2 cellular contexts compared by ENCODE assay signal in the genomic region with DNA sequence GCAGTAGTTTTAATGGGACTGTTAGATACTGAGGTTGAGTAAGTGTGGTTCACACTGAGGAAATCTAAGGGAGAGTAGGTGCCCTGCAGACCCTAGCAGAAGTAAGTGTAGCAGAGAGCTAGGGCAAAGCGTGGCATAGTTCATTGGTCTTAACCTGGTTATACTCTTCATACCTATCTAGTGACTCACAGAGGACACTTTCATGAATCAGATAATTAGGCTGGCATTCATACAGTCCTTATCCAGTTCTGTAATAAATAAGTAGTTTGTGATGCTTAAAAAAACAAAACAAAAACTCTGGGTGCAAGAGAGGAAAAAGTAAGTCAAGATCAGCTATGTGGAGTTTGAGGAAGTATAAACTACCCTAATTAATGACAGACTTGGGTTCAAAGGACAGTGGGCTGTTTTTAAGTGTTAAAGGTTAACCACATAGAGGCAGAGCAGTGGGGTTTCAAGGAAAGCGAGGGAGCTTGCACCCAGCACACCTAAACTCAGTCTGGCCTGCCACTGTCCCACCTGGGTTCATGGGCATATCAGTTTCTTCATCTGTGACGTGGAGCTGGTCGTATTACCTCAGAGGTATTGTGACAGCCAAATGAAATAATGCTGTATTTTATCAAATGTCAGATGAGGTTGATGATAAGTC.
A peak's percentile ranks its signal among the peaks of the same experiment; 100 is the strongest.
TF ChIP-seq lines count a peak whose summit lies in the region.

No MANE protein-coding gene starts in this region.

TF ChIP-seq in IMR-90, 13 proteins besides CTCF, POLR2A, EP300 and RAD21 (continued from another document):
- no peak for TF ChIP-seq MXI1 (IDR thresholded peaks at IDR 0.05; ENCODE audit: borderline replicate concordance, low read depth, low read length)
- TF ChIP-seq, protein P1, sequence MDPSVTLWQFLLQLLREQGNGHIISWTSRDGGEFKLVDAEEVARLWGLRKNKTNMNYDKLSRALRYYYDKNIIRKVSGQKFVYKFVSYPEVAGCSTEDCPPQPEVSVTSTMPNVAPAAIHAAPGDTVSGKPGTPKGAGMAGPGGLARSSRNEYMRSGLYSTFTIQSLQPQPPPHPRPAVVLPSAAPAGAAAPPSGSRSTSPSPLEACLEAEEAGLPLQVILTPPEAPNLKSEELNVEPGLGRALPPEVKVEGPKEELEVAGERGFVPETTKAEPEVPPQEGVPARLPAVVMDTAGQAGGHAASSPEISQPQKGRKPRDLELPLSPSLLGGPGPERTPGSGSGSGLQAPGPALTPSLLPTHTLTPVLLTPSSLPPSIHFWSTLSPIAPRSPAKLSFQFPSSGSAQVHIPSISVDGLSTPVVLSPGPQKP (IDR thresholded peaks at IDR 0.05; ENCODE audit: borderline replicate concordance, low read depth, low read length): no peak
- TF ChIP-seq MAFK (IDR thresholded peaks at IDR 0.05; ENCODE audit: low read depth, low read length): no peak
- TF ChIP-seq, protein P2, sequence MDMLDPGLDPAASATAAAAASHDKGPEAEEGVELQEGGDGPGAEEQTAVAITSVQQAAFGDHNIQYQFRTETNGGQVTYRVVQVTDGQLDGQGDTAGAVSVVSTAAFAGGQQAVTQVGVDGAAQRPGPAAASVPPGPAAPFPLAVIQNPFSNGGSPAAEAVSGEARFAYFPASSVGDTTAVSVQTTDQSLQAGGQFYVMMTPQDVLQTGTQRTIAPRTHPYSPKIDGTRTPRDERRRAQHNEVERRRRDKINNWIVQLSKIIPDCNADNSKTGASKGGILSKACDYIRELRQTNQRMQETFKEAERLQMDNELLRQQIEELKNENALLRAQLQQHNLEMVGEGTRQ (IDR thresholded peaks at IDR 0.05; ENCODE audit: low read depth, low read length): no peak
- no peak for TF ChIP-seq CEBPB (IDR thresholded peaks at IDR 0.05; ENCODE audit: low read depth, low read length)
- no peak for TF ChIP-seq RCOR1 (IDR thresholded peaks at IDR 0.05; ENCODE audit: insufficient replicate concordance, low read length)
- no peak for TF ChIP-seq MAZ (IDR thresholded peaks at IDR 0.05; ENCODE audit: borderline replicate concordance, low read depth, low read length)
- no peak for TF ChIP-seq SMC3 (IDR thresholded peaks at IDR 0.05; ENCODE audit: low read depth, low read length)
- TF ChIP-seq BHLHE40 (IDR thresholded peaks at IDR 0.05; ENCODE audit: low read depth, low read length): no peak
- TF ChIP-seq FOS (IDR thresholded peaks at IDR 0.05; ENCODE audit: low read depth, low read length): no peak
- TF ChIP-seq NFE2L2 (IDR thresholded peaks at IDR 0.05; ENCODE audit: low read depth, low read length): no peak
- TF ChIP-seq RFX5 (IDR thresholded peaks at IDR 0.05; ENCODE audit: low read depth, low read length): no peak
TF ChIP-seq in IMR-90: peak in this region for 0.

TF ChIP-seq in endothelial cell of umbilical vein, 7 proteins besides CTCF, POLR2A, EP300 and RAD21 (continued from another document):
- peak; percentile 26 for TF ChIP-seq FOS (IDR thresholded peaks at IDR 0.05; ENCODE audit: borderline replicate concordance, insufficient read depth, low read length)
- peak; percentile 11 for TF ChIP-seq JUN (IDR thresholded peaks at IDR 0.05; ENCODE audit: borderline replicate concordance, insufficient read depth, insufficient read length, low read depth)
